Comparison of ENCODE assay signal across 10 cellular contexts in genomic region chr3:23950303-23950702, GRCh38. TPM values are rescaled to one million over a fixed set of nuclear protein-coding genes. Genes with fewer than 3 reads are reported as not detected.
DNase-seq lines count a peak whose midpoint lies in the region; ATAC-seq and TF ChIP-seq lines count a peak whose summit lies in the region.
"Had no signal": no experiment of that assay in that cellular context is flagged by ENCODE, and none has a peak within 500 bp of the region (broad histone marks: within the 10 kb centered on the region; RNA-seq: fewer than 3 reads in every experiment).

No MANE protein-coding gene starts in this region.

- ATAC-seq in heart right ventricle (no peak), Right ventricle myocardium inferior (no peak), HG03520 (IDR thresholded peaks at IDR 0.05; ENCODE audit: unreplicated experiment) (peak; percentile 25), upper lobe of left lung (ENCODE audit: low FRiP score in 2 of 2) (no peak)

- no peak for TF ChIP-seq EP300 in upper lobe of left lung (IDR thresholded peaks at IDR 0.05)

- H3K36me3 ChIP-seq in heart right ventricle (peaks cover 0 to 14% (median 0%) of the 10 kb centered on the region in 9 donors), upper lobe of left lung (peaks cover 0 to 6% (median 0%) of the 10 kb centered on the region in 4 donors)
- peaks cover 8% of the 10 kb centered on the region for H3K36me3 ChIP-seq in effector memory CD4-positive, alpha-beta T cell (ENCODE audit: control insufficient read depth, insufficient read depth, low read length)

- intact Hi-C loops in heart right ventricle (cut with DNase I): no loop called here
- intact Hi-C loops in Right ventricle myocardium inferior (cut with DNase I): no loop called here

- TF ChIP-seq POLR2A in upper lobe of left lung (IDR thresholded peaks at IDR 0.05): no peak

- no peaks in the 10 kb centered on the region for H3K9me3 ChIP-seq in heart right ventricle
- H3K9me3 ChIP-seq in upper lobe of left lung: no peaks in the 10 kb centered on the region
- no peaks in the 10 kb centered on the region for H3K9me3 ChIP-seq in effector memory CD4-positive, alpha-beta T cell (ENCODE audit: control insufficient read depth, low read length)

- H3K27ac ChIP-seq in heart right ventricle (peak overlapping the region in 8 of 10 donors; percentile 1 to 100 (median 30)), coronary artery (peak overlapping the region; percentile 60 to 63), upper lobe of left lung (peak overlapping the region in 3 of 4 donors; percentile 46 to 64 (median 58))
- no peak overlapping the region for H3K27ac ChIP-seq in effector memory CD4-positive, alpha-beta T cell (ENCODE audit: insufficient read depth, low read length, poor library complexity, severe bottlenecking)
- H3K27ac ChIP-seq: epithelial cell of prostate had no signal

- H3K4me3 ChIP-seq in heart right ventricle (peak overlapping the region in 5 of 10 donors; percentile 3 to 31 (median 19)), coronary artery (peak overlapping the region; percentile 34), upper lobe of left lung (peak overlapping the region in 1 of 4 donors; percentile 22)
- no peak overlapping the region for H3K4me3 ChIP-seq in effector memory CD4-positive, alpha-beta T cell (ENCODE audit: insufficient read depth, low read depth, low read length, poor library complexity, severe bottlenecking)
- H3K4me3 ChIP-seq: smooth muscle cell had no signal

- H3K27me3 ChIP-seq in heart right ventricle: no peaks in the 10 kb centered on the region
- no peaks in the 10 kb centered on the region for H3K27me3 ChIP-seq in upper lobe of left lung
- H3K27me3 ChIP-seq in effector memory CD4-positive, alpha-beta T cell (replicated peaks; ENCODE audit: control insufficient read depth, insufficient read depth, low read length, poor library complexity, severe bottlenecking): no peaks in the 10 kb centered on the region

- TF ChIP-seq CTCF in heart right ventricle (IDR thresholded peaks at IDR 0.05): no peak
- TF ChIP-seq CTCF in coronary artery (IDR thresholded peaks at IDR 0.05): no peak
- TF ChIP-seq CTCF in upper lobe of left lung (IDR thresholded peaks at IDR 0.05): no peak

- DNase-seq in heart right ventricle (no peak), Right ventricle myocardium inferior (ENCODE audit: missing footprints) (no peak), coronary artery (ENCODE audit: low spot score) (no peak), upper lobe of left lung (no peak), NCI-H1417 treated with DMSO at 0.1 percent for 48 hours (lab: John Stamatoyannopoulos, UW) (no peak), SKM-1 treated with dmso at 0.1 percent for 144 hours (lab: John Stamatoyannopoulos, UW; ENCODE audit: unreplicated experiment) (no peak)
- DNase-seq in effector memory CD4-positive, alpha-beta T cell: no peak

- H3K4me1 ChIP-seq in heart right ventricle (peaks cover 23 to 92% (median 84%) of the 10 kb centered on the region in 9 donors), upper lobe of left lung (peaks cover 32 to 75% (median 55%) of the 10 kb centered on the region in 4 donors)
- H3K4me1 ChIP-seq in effector memory CD4-positive, alpha-beta T cell (ENCODE audit: control insufficient read depth, insufficient read depth, low read length, poor library complexity, severe bottlenecking): peaks cover 24% of the 10 kb centered on the region

RNA-seq across cellular contexts. Expression of gene NR1D2, which starts 5.2 kb away (rescaled TPM):
- 10 to 100 TPM; 12.4 to 54.7 (median 36.2) TPM for total RNA-seq in heart right ventricle
- 1 to 10 TPM; 2.8 to 8.3 TPM for polyA plus RNA-seq in heart right ventricle
- 44.5 TPM for total RNA-seq in Right ventricle myocardium inferior
- total RNA-seq in upper lobe of left lung: 10 to 100 TPM; 19.6 to 52.4 (median 38.9) TPM

RNA-seq across cellular contexts. Expression of gene RPL15, which starts 33.4 kb away (rescaled TPM):
- total RNA-seq in heart right ventricle (1,000 to 10,000 TPM in 2 of 10 donors, 100 to 1,000 TPM in 8; 869 to 1,215 (median 928) TPM), Right ventricle myocardium inferior (1,001 TPM), upper lobe of left lung (1,000 to 10,000 TPM in 4 of 6 donors, 100 to 1,000 TPM in 2; 326 to 1,968 (median 1,284) TPM)
- 1,000 to 10,000 TPM; 1,101 to 3,225 TPM for polyA plus RNA-seq in heart right ventricle

RNA-seq across cellular contexts. Expression of gene NKIRAS1, which starts 33.5 kb away (rescaled TPM):
- 10 to 100 TPM; 15.2 to 24.2 (median 20.3) TPM for total RNA-seq in heart right ventricle
- 10 to 100 TPM in 1 of 2 donors, 1 to 10 TPM in 1; 9.4 to 12.0 TPM for polyA plus RNA-seq in heart right ventricle
- total RNA-seq in Right ventricle myocardium inferior: 20.3 TPM
- 10 to 100 TPM in 3 of 6 donors, 1 to 10 TPM in 3; 3.1 to 18.0 (median 9.1) TPM for total RNA-seq in upper lobe of left lung
